1 cellular context compared by ENCODE assay signal in genomic region chr3:123201557-123202427, GRCh38.
A peak's percentile ranks its signal among the peaks of the same experiment; 100 is the strongest.
TF ChIP-seq lines count a peak whose summit lies in the region.

Gene SEC22A (plus strand): TSS chr3:123201943. CDS start chr3:123209218, 7,275 bp downstream.

TF ChIP-seq in H1, 55 proteins besides CTCF, POLR2A, EP300 and RAD21 (continued from another document):
- TF ChIP-seq CBX8 (IDR thresholded peaks at IDR 0.05; ENCODE audit: borderline replicate concordance, low read depth, low read length): no peak
- peak; percentile 33; the same call in 1 of the 2 replicates for TF ChIP-seq CHD2 (IDR thresholded peaks at IDR 0.05; ENCODE audit: low read length)
- peak; percentile 58 for TF ChIP-seq TAF7 (optimal IDR thresholded peaks at IDR 0.05; ENCODE audit: borderline replicate concordance, low read depth, low read length)
- no peak for TF ChIP-seq MAFK (IDR thresholded peaks at IDR 0.05; ENCODE audit: low read depth, low read length)
- TF ChIP-seq RXRA (IDR thresholded peaks at IDR 0.05; ENCODE audit: insufficient read depth, low read depth, low read length): no peak
- TF ChIP-seq SIX5 (IDR thresholded peaks at IDR 0.05; ENCODE audit: low read depth, low read length): no peak
- TF ChIP-seq SUZ12 (IDR thresholded peaks at IDR 0.05; ENCODE audit: low read length): no peak
- TF ChIP-seq POLR2AphosphoS5 (IDR thresholded peaks at IDR 0.05; ENCODE audit: low read depth, low read length): no peak; the same call in none of the 2 replicates
- no peak for TF ChIP-seq POU5F1 (IDR thresholded peaks at IDR 0.05; ENCODE audit: low read depth, low read length)
- peak; percentile 72 for TF ChIP-seq SRF (IDR thresholded peaks at IDR 0.05; ENCODE audit: low read depth, low read length)
- TF ChIP-seq YY1 (IDR thresholded peaks at IDR 0.05; ENCODE audit: low read depth, low read length): peak; percentile 10; the same call in 1 of the 2 replicates
- TF ChIP-seq SIN3A (conservative IDR thresholded peaks at IDR 0.05 in 1 of 2, IDR thresholded peaks at IDR 0.05 in 1 of 2; ENCODE audit: low read depth in 1 of 2, low read length in 2 of 2): peak; percentile 30 to 83; a peak in 1 of 4 replicates
- TF ChIP-seq TCF12 (IDR thresholded peaks at IDR 0.05; ENCODE audit: low read depth, low read length): no peak
- TF ChIP-seq BACH1 (IDR thresholded peaks at IDR 0.05; ENCODE audit: low read length): no peak
- peak; percentile 98 for TF ChIP-seq CREB1 (IDR thresholded peaks at IDR 0.05)
- TF ChIP-seq CTBP2 (IDR thresholded peaks at IDR 0.05; ENCODE audit: borderline replicate concordance, insufficient read depth, insufficient read length, low read length): no peak
- peak; percentile 55; the same call in 1 of the 2 replicates for TF ChIP-seq MAX (IDR thresholded peaks at IDR 0.05)
- no peak for TF ChIP-seq JUND (IDR thresholded peaks at IDR 0.05; ENCODE audit: low read length)
- peak; percentile 86; the same call in 1 of the 2 replicates for TF ChIP-seq RBBP5 (IDR thresholded peaks at IDR 0.05; ENCODE audit: borderline replicate concordance, low read depth, low read length)
- peak; percentile 84 for TF ChIP-seq TAF1 (IDR thresholded peaks at IDR 0.05; ENCODE audit: low read depth, low read length)
- peak; percentile 64; the same call in 1 of the 2 replicates for TF ChIP-seq ATF3 (IDR thresholded peaks at IDR 0.05; ENCODE audit: insufficient read depth, low read depth, low read length)
- no peak for TF ChIP-seq SP2 (IDR thresholded peaks at IDR 0.05; ENCODE audit: low read length)
- TF ChIP-seq RFX5 (IDR thresholded peaks at IDR 0.05; ENCODE audit: borderline replicate concordance, low read depth, low read length): no peak
- TF ChIP-seq KDM4A (IDR thresholded peaks at IDR 0.05; ENCODE audit: low read depth, low read length, severe bottlenecking): peak; percentile 91
- no peak for TF ChIP-seq CEBPB (IDR thresholded peaks at IDR 0.05; ENCODE audit: low read depth, low read length)
- TF ChIP-seq JUN (IDR thresholded peaks at IDR 0.05; ENCODE audit: low read depth, low read length): no peak
- TF ChIP-seq KDM1A (IDR thresholded peaks at IDR 0.05; ENCODE audit: borderline replicate concordance, low read length): no peak
- no peak for TF ChIP-seq CHD7 (IDR thresholded peaks at IDR 0.05; ENCODE audit: insufficient replicate concordance, low read length)
- no peak for TF ChIP-seq EGR1 (IDR thresholded peaks at IDR 0.05; ENCODE audit: borderline replicate concordance, low read depth, low read length)
- TF ChIP-seq EZH2 (IDR thresholded peaks at IDR 0.05; ENCODE audit: low read depth, low read length, severe bottlenecking): no peak
- no peak for TF ChIP-seq BCL11A (IDR thresholded peaks at IDR 0.05; ENCODE audit: low read depth in 2 of 2, low read length in 2 of 2)
- TF ChIP-seq NRF1 (IDR thresholded peaks at IDR 0.05; ENCODE audit: low read depth, low read length): no peak
- peak; percentile 56 for TF ChIP-seq SAP30 (IDR thresholded peaks at IDR 0.05; ENCODE audit: insufficient read depth, insufficient replicate concordance, low read length)
- TF ChIP-seq ASH2L (IDR thresholded peaks at IDR 0.05; ENCODE audit: low read length): peak; percentile 88
- TF ChIP-seq USF2 (IDR thresholded peaks at IDR 0.05; ENCODE audit: low read length): no peak
- no peak for TF ChIP-seq HDAC6 (IDR thresholded peaks at IDR 0.05; ENCODE audit: low read depth, low read length)
- TF ChIP-seq CBX5 (IDR thresholded peaks at IDR 0.05; ENCODE audit: low read depth, low read length): no peak
- no peak for TF ChIP-seq FOSL1 (IDR thresholded peaks at IDR 0.05; ENCODE audit: insufficient read depth, low read depth, low read length)
- TF ChIP-seq RNF2 (IDR thresholded peaks at IDR 0.05; ENCODE audit: borderline replicate concordance, low read depth, low read length, missing control alignments, poor library complexity, severe bottlenecking): no peak
- no peak for TF ChIP-seq BRCA1 (IDR thresholded peaks at IDR 0.05; ENCODE audit: low read depth, low read length)
- TF ChIP-seq PHF8 (conservative IDR thresholded peaks at IDR 0.05; ENCODE audit: low read depth, low read length): peak; percentile 86
- no peak for TF ChIP-seq GABPA (IDR thresholded peaks at IDR 0.05; ENCODE audit: borderline replicate concordance, insufficient read depth, low read length)
- TF ChIP-seq SP1 (IDR thresholded peaks at IDR 0.05; ENCODE audit: low read depth, low read length): peak; percentile 83
- no peak for TF ChIP-seq ATF2 (IDR thresholded peaks at IDR 0.05; ENCODE audit: low read length)
- no peak; the same call in 1 of the 2 replicates for TF ChIP-seq TBP (IDR thresholded peaks at IDR 0.05; ENCODE audit: low read depth, low read length)
- no peak for TF ChIP-seq SIRT6 (IDR thresholded peaks at IDR 0.05; ENCODE audit: low read length)
- no peak for TF ChIP-seq GTF2F1 (IDR thresholded peaks at IDR 0.05; ENCODE audit: borderline replicate concordance, low read depth, low read length)
- no peak for TF ChIP-seq NANOG (IDR thresholded peaks at IDR 0.05; ENCODE audit: insufficient read depth, low read depth, low read length, poor library complexity, severe bottlenecking)
- TF ChIP-seq ZNF274 (IDR thresholded peaks at IDR 0.05; ENCODE audit: borderline replicate concordance, extremely low read depth, low read length): no peak
- TF ChIP-seq CHD1 (IDR thresholded peaks at IDR 0.05; ENCODE audit: low read depth, low read length): no peak
- TF ChIP-seq TEAD4 (IDR thresholded peaks at IDR 0.05; ENCODE audit: low read depth, low read length): no peak
- no peak for TF ChIP-seq E2F6 (IDR thresholded peaks at IDR 0.05)
- TF ChIP-seq SP4 (IDR thresholded peaks at IDR 0.05; ENCODE audit: low read length): 0 out of 2 replicates have a peak, but pooled peaks have one; percentile 77
- 0 out of 2 replicates have a peak, but pooled peaks have one; percentile 27 for TF ChIP-seq KDM5A (IDR thresholded peaks at IDR 0.05; ENCODE audit: low read length)
